ENCODE assay signal across 8 cellular contexts in genomic region chr1:226308723-226309397, GRCh38. TPM values are rescaled to one million over a fixed set of nuclear protein-coding genes. Genes with fewer than 3 reads are reported as not detected.
DNase-seq lines count a peak whose midpoint lies in the region; ATAC-seq, FAIRE-seq and TF ChIP-seq lines count a peak whose summit lies in the region.

Gene LIN9 (minus strand): TSS chr1:226309164. CDS start chr1:226309139, 25 bp downstream.

- DNase-seq in GM12891 (ENCODE audit: insufficient read length, low spot score) (peak; percentile 86), NCI-H128 (lab: John Stamatoyannopoulos, UW; ENCODE audit: unreplicated experiment) (peak; percentile 90), SW480 (ENCODE audit: low spot score) (peak; percentile 90), heart right ventricle (peak; percentile 91 to 93), posterior cingulate gyrus (peak; percentile 82 to 97 (median 90)), type B pancreatic cell (ENCODE audit: extremely low spot score, unreplicated experiment) (peak; percentile 96)
- DNase-seq in activated naive CD8-positive, alpha-beta T cell treated with anti-CD3 and anti-CD28 coated beads, Interleukin-2, amount 50 U/mL, for 24 hours = peak; percentile 94

- H3K36me3 ChIP-seq in heart right ventricle = no peaks in the 10 kb centered on the region

- no peaks in the 10 kb centered on the region for H3K9me3 Mint-ChIP-seq in activated naive CD8-positive, alpha-beta T cell treated with anti-CD3 and anti-CD28 coated beads, Interleukin-2, amount 50 U/mL, for 24 hours
- no peaks in the 10 kb centered on the region for H3K9me3 Mint-ChIP-seq in type B pancreatic cell

- peaks cover 20% of the 10 kb centered on the region for H3K27me3 Mint-ChIP-seq in activated naive CD8-positive, alpha-beta T cell treated with anti-CD3 and anti-CD28 coated beads, Interleukin-2, amount 50 U/mL, for 24 hours
- peaks cover 3% of the 10 kb centered on the region for H3K27me3 Mint-ChIP-seq in type B pancreatic cell

- H3K27ac Mint-ChIP-seq in activated naive CD8-positive, alpha-beta T cell treated with anti-CD3 and anti-CD28 coated beads, Interleukin-2, amount 50 U/mL, for 24 hours = peak within 1 kb of the TSS; percentile 81
- H3K27ac Mint-ChIP-seq in type B pancreatic cell = peak within 1 kb of the TSS; percentile 84

- H3K27me3 ChIP-seq in heart right ventricle = no peaks in the 10 kb centered on the region

- FAIRE-seq in GM12891 (lab: Jason Lieb, UNC) = peak; percentile 95

- intact Hi-C loops in heart right ventricle (cut with DNase I) = loop anchor here in 1 of 10 donors (5.0 kb wide), 1 partner anchor 98 kb away; the partner anchor contains the start of gene PARP1
- intact Hi-C loops in posterior cingulate gyrus (cut with DNase I) = loop anchor here (2.0 kb wide), 1 partner anchor 122 kb away; the partner anchor contains the start of gene ACBD3

- peak within 1 kb of the TSS; percentile 87 for H3K4me3 Mint-ChIP-seq in activated naive CD8-positive, alpha-beta T cell treated with anti-CD3 and anti-CD28 coated beads, Interleukin-2, amount 50 U/mL, for 24 hours
- H3K4me3 Mint-ChIP-seq in type B pancreatic cell = peak within 1 kb of the TSS; percentile 92

- peak within 1 kb of the TSS; percentile 72 to 97 (median 92) for H3K27ac ChIP-seq in heart right ventricle

- no peaks in the 10 kb centered on the region for H3K36me3 Mint-ChIP-seq in activated naive CD8-positive, alpha-beta T cell treated with anti-CD3 and anti-CD28 coated beads, Interleukin-2, amount 50 U/mL, for 24 hours (ENCODE audit: low read depth)
- peaks cover 4% of the 10 kb centered on the region for H3K36me3 Mint-ChIP-seq in type B pancreatic cell

- H3K4me1 Mint-ChIP-seq in activated naive CD8-positive, alpha-beta T cell treated with anti-CD3 and anti-CD28 coated beads, Interleukin-2, amount 50 U/mL, for 24 hours = peaks cover 19% of the 10 kb centered on the region
- peaks cover 16% of the 10 kb centered on the region for H3K4me1 Mint-ChIP-seq in type B pancreatic cell (ENCODE audit: unreplicated experiment)

- WGBS in heart right ventricle, 2 donors = 0% methylated on average over 59 to 77 of the region's 77 CpGs

- TF ChIP-seq CTCF in heart right ventricle (IDR thresholded peaks at IDR 0.05) (peak in 2 of 9 donors; percentile 16 to 18), type B pancreatic cell (conservative IDR thresholded peaks at IDR 0.05) (no peak)

- peak; percentile 68 for TF ChIP-seq POLR2A in GM12891 (IDR thresholded peaks at IDR 0.05; ENCODE audit: low read depth, low read length)

- H3K4me3 ChIP-seq in heart right ventricle = peak within 1 kb of the TSS; percentile 86 to 99 (median 98)

- peaks cover 2 to 34% (median 20%) of the 10 kb centered on the region in 9 donors for H3K4me1 ChIP-seq in heart right ventricle

- H3K9me3 ChIP-seq in heart right ventricle = no peaks in the 10 kb centered on the region

- ATAC-seq in HG02759 (IDR thresholded peaks at IDR 0.05; ENCODE audit: unreplicated experiment) = peak; percentile 74
- peak; percentile 85 for ATAC-seq in activated naive CD8-positive, alpha-beta T cell treated with anti-CD3 and anti-CD28 coated beads, Interleukin-2, amount 50 U/mL, for 24 hours
- ATAC-seq in heart right ventricle = peak; percentile 79 to 91 (median 85)

TF ChIP-seq in GM12891, 5 proteins besides CTCF, POLR2A, EP300 and RAD21:
- TF ChIP-seq POLR2AphosphoS5 (IDR thresholded peaks at IDR 0.05; ENCODE audit: low read depth, low read length) (peak; percentile 68; the same call in 1 of the 2 replicates), SPI1 (IDR thresholded peaks at IDR 0.05; ENCODE audit: low read depth, low read length) (no peak), TAF1 (IDR thresholded peaks at IDR 0.05; ENCODE audit: low read depth, low read length) (peak; percentile 79)

RNA-seq across cellular contexts. Expression of gene LIN9, which starts in this region (rescaled TPM):
- 1.9 TPM for polyA plus RNA-seq in GM12891 (2012; ENCODE audit: low read depth, missing spikeins)
- total RNA-seq in heart right ventricle (10 to 100 TPM in 9 of 10 donors, 1 to 10 TPM in 1; 7.9 to 25.6 (median 19.2) TPM), type B pancreatic cell (ENCODE audit: low replicate concordance) (5.4 and 10.5 TPM in 2 replicates)
- 10 to 100 TPM in 1 of 2 donors, 1 to 10 TPM in 1; 5.8 to 17.5 TPM for polyA plus RNA-seq in heart right ventricle

Comparison
In these comparisons a context has a peak if more than half of its experiments do, and no peak if none do; other contexts are left out.
1. Peak in every context shown above with its lines: DNase-seq, ATAC-seq, H3K4me3 ChIP-seq and H3K27ac ChIP-seq.